8 cellular contexts compared by ENCODE assay signal in the genomic region with DNA sequence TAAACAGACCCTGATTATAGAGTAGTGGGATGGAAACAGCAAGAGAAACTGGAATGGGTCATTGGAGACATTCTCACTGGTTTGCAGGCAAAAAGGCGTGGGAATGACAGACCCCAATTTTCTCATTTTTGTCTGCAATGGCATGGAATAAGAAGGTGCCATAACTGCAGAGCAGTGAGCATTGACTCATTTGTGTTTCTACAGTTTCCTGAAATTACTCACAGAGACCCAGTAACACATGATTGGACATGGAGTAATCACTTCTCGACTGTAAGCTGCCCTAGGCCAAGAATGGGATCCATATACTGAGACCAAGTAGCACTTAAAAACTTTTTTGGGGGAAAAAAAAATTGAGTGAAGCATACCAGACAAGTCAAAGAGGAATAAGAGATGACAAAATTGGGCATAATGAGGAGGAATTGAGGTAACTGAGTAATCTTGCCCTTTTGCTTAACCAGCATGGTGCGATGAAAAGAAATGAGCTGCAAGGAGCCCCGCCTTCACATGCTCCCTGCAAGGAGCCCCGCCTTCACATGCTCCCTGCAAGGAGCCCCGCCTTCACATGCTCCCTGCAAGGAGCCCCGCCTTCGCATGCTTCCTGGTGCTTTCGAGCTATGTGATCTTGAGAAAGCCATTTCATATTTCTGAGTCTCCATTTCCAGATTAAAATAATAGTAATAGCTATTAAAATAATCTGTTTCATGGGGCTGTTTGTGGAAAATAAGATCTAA. TPM values are rescaled to one million over a fixed set of nuclear protein-coding genes. Genes with fewer than 3 reads are reported as not detected.
DNase-seq lines count a peak whose midpoint lies in the region; ATAC-seq lines count a peak whose summit lies in the region.

No MANE protein-coding gene starts in this region.

- H3K4me3 ChIP-seq in skeletal muscle satellite cell (ENCODE audit: low read length), result no peak overlapping the region

- ATAC-seq in GM19043 (IDR thresholded peaks at IDR 0.05; ENCODE audit: low read depth, unreplicated experiment), result peak; percentile 22
- no peak for ATAC-seq in GM18498 (IDR thresholded peaks at IDR 0.05; ENCODE audit: unreplicated experiment)

- DNase-seq in NCI-H460 (ENCODE audit: extremely low read depth, low read depth) (peak; percentile 36), SKM-1 (lab: John Stamatoyannopoulos, UW; ENCODE audit: unreplicated experiment) (no peak), SIG-M5 treated with dmso at 0.1 percent for 504 hours (lab: John Stamatoyannopoulos, UW; ENCODE audit: unreplicated experiment) (no peak), NCI-H524 treated with DMSO at 0.1 percent for 48 hours (lab: John Stamatoyannopoulos, UW) (no peak)
- peak; percentile 51 for DNase-seq in activated naive CD8-positive, alpha-beta T cell treated with anti-CD3 and anti-CD28 coated beads for 36 hours

- H3K9me3 Mint-ChIP-seq in activated naive CD8-positive, alpha-beta T cell treated with anti-CD3 and anti-CD28 coated beads for 36 hours, result peaks cover 1% of the 10 kb centered on the region

- H3K9ac ChIP-seq in skeletal muscle satellite cell (ENCODE audit: low read depth, low read length), result no peak overlapping the region

- no peaks in the 10 kb centered on the region for H3K36me3 ChIP-seq in skeletal muscle satellite cell (ENCODE audit: insufficient read depth, low read length)

- H3K9me3 ChIP-seq in skeletal muscle satellite cell (replicated peaks; ENCODE audit: low read length), result no peaks in the 10 kb centered on the region

- H3K27me3 Mint-ChIP-seq in activated naive CD8-positive, alpha-beta T cell treated with anti-CD3 and anti-CD28 coated beads for 36 hours, result no peaks in the 10 kb centered on the region

- H3K27me3 ChIP-seq in skeletal muscle satellite cell (ENCODE audit: control insufficient read depth, insufficient read depth, low read length), result no peaks in the 10 kb centered on the region

- H3K4me3 Mint-ChIP-seq in activated naive CD8-positive, alpha-beta T cell treated with anti-CD3 and anti-CD28 coated beads for 36 hours, result peak overlapping the region; percentile 50

- H3K27ac Mint-ChIP-seq in activated naive CD8-positive, alpha-beta T cell treated with anti-CD3 and anti-CD28 coated beads for 36 hours, result peak overlapping the region; percentile 93

- H3K4me1 Mint-ChIP-seq in activated naive CD8-positive, alpha-beta T cell treated with anti-CD3 and anti-CD28 coated beads for 36 hours, result peaks cover 20% of the 10 kb centered on the region

- H3K36me3 Mint-ChIP-seq in activated naive CD8-positive, alpha-beta T cell treated with anti-CD3 and anti-CD28 coated beads for 36 hours, result no peaks in the 10 kb centered on the region

- H3K4me2 ChIP-seq in skeletal muscle satellite cell (ENCODE audit: low read length), result peak overlapping the region; percentile 23

- H3K4me1 ChIP-seq in skeletal muscle satellite cell (ENCODE audit: control insufficient read depth, insufficient read depth, low read length), result peaks cover 17% of the 10 kb centered on the region

RNA-seq across cellular contexts. Expression of a gene that starts 44.2 kb away (rescaled TPM):
- 24.5 and 25.2 TPM in 2 replicates for total RNA-seq in NCI-H460 (2014; rRNA removed; shearing (Covaris generic))
- polyA plus RNA-seq in NCI-H460 (2014; cell fraction: nucleus; rRNA removed), result 9.1 and 9.2 TPM in 2 replicates
- under 1 TPM; 0.68 to 0.76 TPM for total RNA-seq in activated naive CD8-positive, alpha-beta T cell treated with anti-CD3 and anti-CD28 coated beads for 36 hours
- total RNA-seq in skeletal muscle satellite cell (2012; rRNA removed), result 6.8 and 12.0 TPM in 2 replicates

RNA-seq across cellular contexts. Expression of a gene that starts 51.1 kb away (rescaled TPM):
- 31.6 and 42.7 TPM in 2 replicates for total RNA-seq in NCI-H460 (2014; rRNA removed; shearing (Covaris generic))
- 31.7 and 70.9 TPM in 2 replicates for polyA plus RNA-seq in NCI-H460 (2014; cell fraction: nucleus; rRNA removed)
- total RNA-seq in activated naive CD8-positive, alpha-beta T cell treated with anti-CD3 and anti-CD28 coated beads for 36 hours, result 10 to 100 TPM; 27.4 to 28.0 TPM
- total RNA-seq in skeletal muscle satellite cell (2012; rRNA removed), result 12.2 and 14.9 TPM in 2 replicates

Comparison
In these comparisons a context has a peak if more than half of its experiments do, and no peak if none do; other contexts are left out.
1. DNase-seq: peak in NCI-H460 (single experiment) and activated naive CD8-positive, alpha-beta T cell treated with anti-CD3 and anti-CD28 coated beads for 36 hours (single experiment); none in SKM-1 (single experiment), SIG-M5 treated with dmso at 0.1 percent for 504 hours (single experiment) and NCI-H524 treated with DMSO at 0.1 percent for 48 hours (single experiment).
2. RNA of a gene that starts 44.2 kb away (total RNA-seq): 24.5 to 25.2 TPM in NCI-H460; 0.68 to 0.76 TPM in activated naive CD8-positive, alpha-beta T cell treated with anti-CD3 and anti-CD28 coated beads for 36 hours; every median in the first group is over 10 times any median in the second.